Comparison of ENCODE assay signal across 1 cellular context in genomic region chr15:90620379-90621134, GRCh38.
TF ChIP-seq lines count a peak whose summit lies in the region.

No MANE protein-coding gene starts in this region.

TF ChIP-seq in HepG2, 621 proteins besides CTCF, POLR2A, EP300 and RAD21 (continued from another document):
- TF ChIP-seq ZNF432 (CRISPR knock-in tag; IDR thresholded peaks at IDR 0.05; ENCODE audit: borderline replicate concordance) = no peak
